ENCODE assay signal across 12 cellular contexts in the genomic region with DNA sequence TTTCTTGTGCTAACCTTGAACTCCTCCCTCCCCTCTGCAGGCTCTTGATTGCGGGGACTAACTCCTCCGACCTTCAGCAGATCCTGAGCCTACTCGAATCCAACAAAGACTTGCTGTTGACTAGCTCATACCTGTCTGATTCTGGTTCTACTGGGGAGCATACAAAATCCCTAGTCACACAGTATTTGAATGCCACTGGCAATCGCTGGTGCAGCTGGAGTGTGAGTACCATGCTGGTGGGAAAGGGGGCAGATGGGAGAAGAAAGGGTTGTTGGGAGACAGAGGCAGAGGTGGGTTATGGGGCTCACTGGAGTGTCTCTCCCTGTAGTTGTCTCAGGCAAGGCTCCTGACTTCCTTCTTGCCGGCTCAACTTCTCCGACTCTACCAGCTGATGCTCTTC. TPM values are rescaled to one million over a fixed set of nuclear protein-coding genes. Genes with fewer than 3 reads are reported as not detected.
A peak's percentile ranks its signal among the peaks of the same experiment; 100 is the strongest.
DNase-seq lines count a peak whose midpoint lies in the region; ATAC-seq and TF ChIP-seq lines count a peak whose summit lies in the region.
"Had no signal": no experiment of that assay in that cellular context is flagged by ENCODE, and none has a peak within 500 bp of the region (broad histone marks: within the 10 kb centered on the region; RNA-seq: fewer than 3 reads in every experiment).

No MANE protein-coding gene starts in this region.

- DNase-seq in Calu3 = no peak
- DNase-seq in choroid plexus epithelial cell (ENCODE audit: low read depth) = no peak
- no peak for DNase-seq in neural crest cell (ENCODE audit: low read depth, low spot score)
- DNase-seq in NCI-H2171 (lab: John Stamatoyannopoulos, UW) = no peak
- no peak for DNase-seq in NCI-H345 treated with DMSO at 0.1 percent for 48 hours (lab: John Stamatoyannopoulos, UW; ENCODE audit: unreplicated experiment)
- no peak for DNase-seq in omental fat pad (ENCODE audit: low spot score)
- DNase-seq: midbrain, NCI-H1417 had no signal

- BruUV-seq in Calu3 (replicated peaks; lab: Mats Ljungman, UMichigan) = no TSS peak

- CTCF ChIA-PET in Calu3 (lab: Charles Lee) = no interaction called here

- H3K27me3 Mint-ChIP-seq in Calu3 (ENCODE audit: unreplicated experiment) (peaks cover 9% of the 10 kb centered on the region), neural crest cell (ENCODE audit: low read depth) (peaks cover 12% of the 10 kb centered on the region)

- TF ChIP-seq CTCF in Calu3 (IDR thresholded peaks at IDR 0.05; ENCODE audit: unreplicated experiment) (no peak), choroid plexus epithelial cell (conservative IDR thresholded peaks at IDR 0.05; ENCODE audit: low read depth, low read length) (no peak), neural crest cell (conservative IDR thresholded peaks at IDR 0.05) (no peak), omental fat pad (IDR thresholded peaks at IDR 0.05) (no peak)

- no peaks in the 10 kb centered on the region for H3K9me3 Mint-ChIP-seq in Calu3 (ENCODE audit: low read depth, unreplicated experiment)
- no peaks in the 10 kb centered on the region for H3K9me3 Mint-ChIP-seq in neural crest cell

- H3K4me1 Mint-ChIP-seq in Calu3 (ENCODE audit: low read depth, unreplicated experiment) = peaks cover 49% of the 10 kb centered on the region
- H3K4me1 Mint-ChIP-seq in neural crest cell = peaks cover 72% of the 10 kb centered on the region

- peak overlapping the region; percentile 100 for H3K4me3 Mint-ChIP-seq in Calu3 (ENCODE audit: low read depth, unreplicated experiment)
- peak overlapping the region; percentile 74 for H3K4me3 Mint-ChIP-seq in neural crest cell

- H3K36me3 Mint-ChIP-seq in Calu3 (ENCODE audit: insufficient read depth, unreplicated experiment) = peaks cover 100% of the 10 kb centered on the region
- H3K36me3 Mint-ChIP-seq in neural crest cell (ENCODE audit: low read depth) = peaks cover 58% of the 10 kb centered on the region

- intact Hi-C loops in Calu3 (cut with micrococcal nuclease; ENCODE audit: unreplicated experiment) = no loop called here

- peak overlapping the region; percentile 17 for H3K4me3 ChIP-seq in choroid plexus epithelial cell (ENCODE audit: low read depth, low read length)

- H3K27ac Mint-ChIP-seq in Calu3 (ENCODE audit: unreplicated experiment) (peak overlapping the region; percentile 60), neural crest cell (ENCODE audit: unreplicated experiment) (peak overlapping the region; percentile 89)

- ATAC-seq in HG02588 (IDR thresholded peaks at IDR 0.05; ENCODE audit: unreplicated experiment) (no peak), omental fat pad (ENCODE audit: low FRiP score) (no peak)
- ATAC-seq: sciatic nerve had no signal

TF ChIP-seq in PFSK-1, 5 proteins besides CTCF, POLR2A, EP300 and RAD21:
- 0 out of 2 replicates have a peak, but pooled peaks have one; percentile 6 for TF ChIP-seq POLR2AphosphoS5 (IDR thresholded peaks at IDR 0.05; ENCODE audit: low read depth, low read length)
- TF ChIP-seq, protein P1, sequence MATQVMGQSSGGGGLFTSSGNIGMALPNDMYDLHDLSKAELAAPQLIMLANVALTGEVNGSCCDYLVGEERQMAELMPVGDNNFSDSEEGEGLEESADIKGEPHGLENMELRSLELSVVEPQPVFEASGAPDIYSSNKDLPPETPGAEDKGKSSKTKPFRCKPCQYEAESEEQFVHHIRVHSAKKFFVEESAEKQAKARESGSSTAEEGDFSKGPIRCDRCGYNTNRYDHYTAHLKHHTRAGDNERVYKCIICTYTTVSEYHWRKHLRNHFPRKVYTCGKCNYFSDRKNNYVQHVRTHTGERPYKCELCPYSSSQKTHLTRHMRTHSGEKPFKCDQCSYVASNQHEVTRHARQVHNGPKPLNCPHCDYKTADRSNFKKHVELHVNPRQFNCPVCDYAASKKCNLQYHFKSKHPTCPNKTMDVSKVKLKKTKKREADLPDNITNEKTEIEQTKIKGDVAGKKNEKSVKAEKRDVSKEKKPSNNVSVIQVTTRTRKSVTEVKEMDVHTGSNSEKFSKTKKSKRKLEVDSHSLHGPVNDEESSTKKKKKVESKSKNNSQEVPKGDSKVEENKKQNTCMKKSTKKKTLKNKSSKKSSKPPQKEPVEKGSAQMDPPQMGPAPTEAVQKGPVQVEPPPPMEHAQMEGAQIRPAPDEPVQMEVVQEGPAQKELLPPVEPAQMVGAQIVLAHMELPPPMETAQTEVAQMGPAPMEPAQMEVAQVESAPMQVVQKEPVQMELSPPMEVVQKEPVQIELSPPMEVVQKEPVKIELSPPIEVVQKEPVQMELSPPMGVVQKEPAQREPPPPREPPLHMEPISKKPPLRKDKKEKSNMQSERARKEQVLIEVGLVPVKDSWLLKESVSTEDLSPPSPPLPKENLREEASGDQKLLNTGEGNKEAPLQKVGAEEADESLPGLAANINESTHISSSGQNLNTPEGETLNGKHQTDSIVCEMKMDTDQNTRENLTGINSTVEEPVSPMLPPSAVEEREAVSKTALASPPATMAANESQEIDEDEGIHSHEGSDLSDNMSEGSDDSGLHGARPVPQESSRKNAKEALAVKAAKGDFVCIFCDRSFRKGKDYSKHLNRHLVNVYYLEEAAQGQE (IDR thresholded peaks at IDR 0.05; ENCODE audit: insufficient read depth in 1 of 2, low read depth in 2 of 2, low read length in 2 of 2) = no peak

RNA-seq across cellular contexts. Expression of a gene that starts 4.4 kb away (rescaled TPM):
- total RNA-seq in Calu3 (2022) (410 and 444 TPM in 2 replicates), neural crest cell (181 and 185 TPM in 2 replicates), omental fat pad (100 to 1,000 TPM; 110 to 239 (median 191) TPM)
- 1,866 TPM for polyA plus RNA-seq in PFSK-1 (2012; ENCODE audit: insufficient read length, low read depth)

RNA-seq across cellular contexts. Expression of a gene that starts 36.0 kb away (rescaled TPM):
- not detected in 2 replicates for total RNA-seq in Calu3 (2022)
- not detected for polyA plus RNA-seq in PFSK-1 (2012; ENCODE audit: insufficient read length, low read depth)
- total RNA-seq in neural crest cell = not detected in 2 replicates
- total RNA-seq in omental fat pad = not detected
- total RNA-seq: sciatic nerve; T-helper 2 cell treated with Interferon-gamma antibody and Interleukin-4, amounts not matched to agents 100 ng/mL and 5 ng/mL, for 36 hours had no signal

RNA-seq across cellular contexts. Expression of a gene that starts 45.7 kb away (rescaled TPM):
- total RNA-seq in Calu3 (2022) (87.7 and 97.4 TPM in 2 replicates), neural crest cell (62.1 and 69.2 TPM in 2 replicates), omental fat pad (100 to 1,000 TPM in 1 of 4 donors, 10 to 100 TPM in 3; 32.3 to 138 (median 40.8) TPM)
- 263 TPM for polyA plus RNA-seq in PFSK-1 (2012; ENCODE audit: insufficient read length, low read depth)

RNA-seq across cellular contexts. Expression of a gene that starts 52.5 kb away (rescaled TPM):
- not detected in 2 replicates for total RNA-seq in Calu3 (2022)
- polyA plus RNA-seq in PFSK-1 (2012; ENCODE audit: insufficient read length, low read depth) = not detected
- not detected in 2 replicates for total RNA-seq in neural crest cell
- total RNA-seq in omental fat pad = not detected
- total RNA-seq: sciatic nerve; T-helper 2 cell treated with Interferon-gamma antibody and Interleukin-4, amounts not matched to agents 100 ng/mL and 5 ng/mL, for 36 hours had no signal

RNA-seq across cellular contexts. Expression of a gene that starts 53.3 kb away (rescaled TPM):
- total RNA-seq in Calu3 (2022) = 38.3 and 39.2 TPM in 2 replicates
- 49.5 TPM for polyA plus RNA-seq in PFSK-1 (2012; ENCODE audit: insufficient read length, low read depth)
- 24.1 and 27.2 TPM in 2 replicates for total RNA-seq in neural crest cell
- 10 to 100 TPM; 32.2 to 43.1 (median 37.4) TPM for total RNA-seq in omental fat pad
